1 cellular context compared by ENCODE assay signal in genomic region chr1:46198026-46198826, GRCh38.
TF ChIP-seq lines count a peak whose summit lies in the region.

POMGNT1 (minus strand) TSS chr1:46198434; CDS start chr1:46197821, 613 bp downstream.

TF ChIP-seq in K562, 482 proteins besides CTCF, POLR2A, EP300 and RAD21 (continued from another document and continues in another):
- TF ChIP-seq ZFP91 (CRISPR knock-in tag; IDR thresholded peaks at IDR 0.05) (no peak), SMARCE1 (IDR thresholded peaks at IDR 0.05) (no peak; the same call in 1 of the 2 replicates), ELK3 (CRISPR knock-in tag; IDR thresholded peaks at IDR 0.05) (no peak), USF1 (CRISPR knock-in tag; IDR thresholded peaks at IDR 0.05) (no peak), CBFB (CRISPR knock-in tag; IDR thresholded peaks at IDR 0.05) (no peak), U2AF2 (optimal IDR thresholded peaks at IDR 0.05; ENCODE audit: low read depth, low read length) (no peak), E2F1 (CRISPR knock-in tag; IDR thresholded peaks at IDR 0.05) (no peak), NFIC (IDR thresholded peaks at IDR 0.05) (peak; percentile 39; the same call in 1 of the 2 replicates), SRSF1 (IDR thresholded peaks at IDR 0.05; ENCODE audit: low read depth, low read length) (no peak), MECOM (CRISPR knock-in tag; IDR thresholded peaks at IDR 0.05) (no peak), ZNF197 (CRISPR knock-in tag; IDR thresholded peaks at IDR 0.05; ENCODE audit: low read depth) (no peak), HEY1 (CRISPR knock-in tag; IDR thresholded peaks at IDR 0.05; ENCODE audit: borderline replicate concordance) (no peak), SIN3B (IDR thresholded peaks at IDR 0.05; ENCODE audit: low read depth) (peak; percentile 53), E2F4 (CRISPR knock-in tag; IDR thresholded peaks at IDR 0.05; ENCODE audit: low read depth) (no peak; the same call in 1 of the 2 replicates), ZNF407 (IDR thresholded peaks at IDR 0.05; ENCODE audit: low read depth) (no peak), CHD7 (IDR thresholded peaks at IDR 0.05; ENCODE audit: low read depth, low read length) (no peak), KDM1A (IDR thresholded peaks at IDR 0.05) (no peak), TEAD2 (tag; IDR thresholded peaks at IDR 0.05) (no peak), MIER1 (IDR thresholded peaks at IDR 0.05; ENCODE audit: low read depth) (no peak), ERF (CRISPR knock-in tag; IDR thresholded peaks at IDR 0.05) (peak; percentile 67; the same call in 1 of the 2 replicates), PML (IDR thresholded peaks at IDR 0.05; ENCODE audit: low read length) (no peak), LCOR (CRISPR knock-in tag; IDR thresholded peaks at IDR 0.05) (no peak), SPI1 (IDR thresholded peaks at IDR 0.05; ENCODE audit: borderline replicate concordance, low read depth, low read length) (no peak), TCFL5 (CRISPR knock-in tag; conservative IDR thresholded peaks at IDR 0.05) (no peak), GABPA (tag; conservative IDR thresholded peaks at IDR 0.05; ENCODE audit: low read depth) (peak; percentile 90), DPF2 (IDR thresholded peaks at IDR 0.05) (no peak), RUNX1 (IDR thresholded peaks at IDR 0.05; ENCODE audit: low read depth) (no peak), HSF4 (CRISPR knock-in tag; IDR thresholded peaks at IDR 0.05; ENCODE audit: borderline replicate concordance) (no peak), L3MBTL2 (IDR thresholded peaks at IDR 0.05) (peak; percentile 59; the same call in 1 of the 2 replicates), HLTF (IDR thresholded peaks at IDR 0.05) (peak; percentile 34; the same call in 1 of the 2 replicates), DLX4 (CRISPR knock-in tag; IDR thresholded peaks at IDR 0.05) (no peak), STAT5A (IDR thresholded peaks at IDR 0.05; ENCODE audit: borderline replicate concordance, low read length) (no peak), BRD9 (IDR thresholded peaks at IDR 0.05; ENCODE audit: low read depth, partially characterized antibody) (peak; percentile 67)
